ENCODE assay signal across 16 cellular contexts in genomic region chr10:76251773-76252617, GRCh38.
DNase-seq lines count a peak whose midpoint lies in the region; FAIRE-seq and TF ChIP-seq lines count a peak whose summit lies in the region.
"Had no signal": no experiment of that assay in that cellular context is flagged by ENCODE, and none has a peak within 500 bp of the region (broad histone marks: within the 10 kb centered on the region; RNA-seq: fewer than 3 reads in every experiment).

No MANE protein-coding gene starts in this region.

- BruUV-seq in endothelial cell of umbilical vein (replicated peaks; lab: Mats Ljungman, UMichigan), result no TSS peak

- no peaks in the 10 kb centered on the region for H3K4me1 Mint-ChIP-seq in CD8-positive, alpha-beta memory T cell

- no peak overlapping the region for H3K4me2 ChIP-seq in endothelial cell of umbilical vein (ENCODE audit: insufficient read depth, low read length)

- peaks cover 0 to 4% (median 0%) of the 10 kb centered on the region in 5 donors for H3K9me3 Mint-ChIP-seq in CD8-positive, alpha-beta memory T cell

- H3K9me3 ChIP-seq in endothelial cell of umbilical vein (replicated peaks; ENCODE audit: control insufficient read depth, insufficient read depth, low read length) (no peaks in the 10 kb centered on the region), mesodermal cell (ENCODE audit: control insufficient read depth, low read length) (no peaks in the 10 kb centered on the region)
- no peaks in the 10 kb centered on the region for H3K9me3 ChIP-seq in CD8-positive, alpha-beta memory T cell (ENCODE audit: low read length)
- H3K9me3 ChIP-seq: heart left ventricle had no signal

- no peaks in the 10 kb centered on the region for H3K9me1 ChIP-seq in endothelial cell of umbilical vein (replicated peaks; ENCODE audit: control insufficient read depth, extremely low read depth, insufficient read depth, low read length)

- intact Hi-C loops in endothelial cell of umbilical vein (cut with micrococcal nuclease), result no loop called here

- no peak overlapping the region for H3K4me3 ChIP-seq in endothelial cell of umbilical vein (replicated peaks in 1 of 3; ENCODE audit: insufficient read depth in 1 of 3, low read depth in 1 of 3, low read length in 3 of 3)
- H3K4me3 ChIP-seq in mesodermal cell (ENCODE audit: extremely low read depth, insufficient read depth, low read length, poor library complexity, severe bottlenecking), result no peak overlapping the region
- H3K4me3 ChIP-seq in CD8-positive, alpha-beta memory T cell (ENCODE audit: low read length), result no peak overlapping the region
- H3K4me3 ChIP-seq: heart left ventricle had no signal

- DNase-seq in NCI-H446 treated with DMSO at 0.1 percent for 48 hours (lab: John Stamatoyannopoulos, UW), result peak; percentile 31
- DNase-seq in NCI-H446 (lab: John Stamatoyannopoulos, UW), result no peak
- DNase-seq in endothelial cell of umbilical vein (ENCODE audit: low read depth, low spot score), result peak; percentile 60
- DNase-seq in ureter (ENCODE audit: low spot score), result peak; percentile 85
- DNase-seq in DMS79 treated with DMSO at 0.1 percent for 48 hours (lab: John Stamatoyannopoulos, UW), result no peak
- DNase-seq in H4 (ENCODE audit: low spot score), result no peak
- DNase-seq in CD8-positive, alpha-beta memory T cell, result no peak
- DNase-seq: 8988T; activated CD8-positive, alpha-beta T cell treated with anti-CD3 and anti-CD28 coated beads, Interleukin-2, amount 10 ng/mL, durations not matched to agents 7 days and 5 days; cortex of kidney; MM.1S; NCI-H345 had no signal

- H3K27ac Mint-ChIP-seq in CD8-positive, alpha-beta memory T cell, result no peak overlapping the region
- H3K27ac Mint-ChIP-seq: activated CD8-positive, alpha-beta T cell treated with anti-CD3 and anti-CD28 coated beads, Interleukin-2, amount 10 ng/mL, durations not matched to agents 7 days and 5 days; activated naive CD4-positive, alpha-beta T cell treated with anti-CD3 and anti-CD28 coated beads, Interleukin-2, amount 50 U/mL, for 72 hours had no signal

- no peak overlapping the region for H3K4me3 Mint-ChIP-seq in CD8-positive, alpha-beta memory T cell
- H3K4me3 Mint-ChIP-seq: activated CD8-positive, alpha-beta T cell treated with anti-CD3 and anti-CD28 coated beads, Interleukin-2, amount 10 ng/mL, durations not matched to agents 7 days and 5 days had no signal

- CTCF ChIA-PET in endothelial cell of umbilical vein (lab: Charles Lee), result no interaction called here
- CTCF ChIA-PET in CD8-positive, alpha-beta memory T cell (lab: Charles Lee), result no interaction called here

- H3K9ac ChIP-seq in endothelial cell of umbilical vein (replicated peaks; ENCODE audit: extremely low read depth, insufficient read depth, low read length), result no peak overlapping the region

- POLR2A ChIA-PET in endothelial cell of umbilical vein (lab: Charles Lee), result no interaction called here
- POLR2A ChIA-PET in CD8-positive, alpha-beta memory T cell (lab: Charles Lee), result no interaction called here

- H3K4me1 ChIP-seq in endothelial cell of umbilical vein (ENCODE audit: control insufficient read depth, extremely low read depth, insufficient read depth, low read length), result no peaks in the 10 kb centered on the region
- H3K4me1 ChIP-seq in mesodermal cell (ENCODE audit: control insufficient read depth, insufficient read depth, low read length, poor library complexity, severe bottlenecking), result no peaks in the 10 kb centered on the region
- no peaks in the 10 kb centered on the region for H3K4me1 ChIP-seq in CD8-positive, alpha-beta memory T cell (ENCODE audit: insufficient read depth, low read length)

- no peaks in the 10 kb centered on the region for H4K20me1 ChIP-seq in endothelial cell of umbilical vein (replicated peaks; ENCODE audit: control insufficient read depth, extremely low read depth, insufficient read depth, low read length)

- no peaks in the 10 kb centered on the region for H3K27me3 ChIP-seq in endothelial cell of umbilical vein (ENCODE audit: control insufficient read depth in 2 of 2, insufficient read depth in 2 of 2, low read length in 2 of 2)
- H3K27me3 ChIP-seq in CD8-positive, alpha-beta memory T cell (ENCODE audit: insufficient read depth, low read length, poor library complexity, severe bottlenecking), result no peaks in the 10 kb centered on the region
- H3K27me3 ChIP-seq: heart left ventricle had no signal

- dilution Hi-C loops in endothelial cell of umbilical vein (cut with MboI; ENCODE audit: extremely low pct_ligation_motif_present, low sequenced_read_pairs), result no loop called here

- no peak for TF ChIP-seq POLR2A in endothelial cell of umbilical vein (IDR thresholded peaks at IDR 0.05; ENCODE audit: low read depth, low read length)

- H3K27me3 Mint-ChIP-seq in CD8-positive, alpha-beta memory T cell, result peaks cover 0 to 2% of the 10 kb centered on the region in 2 donors

- H3K27ac ChIP-seq in endothelial cell of umbilical vein (ENCODE audit: insufficient read depth, low read depth, low read length) (no peak overlapping the region), mesodermal cell (ENCODE audit: low read depth, low read length, severe bottlenecking) (peak overlapping the region; percentile 80)
- no peak overlapping the region for H3K27ac ChIP-seq in CD8-positive, alpha-beta memory T cell (ENCODE audit: low read depth, low read length)

- no peak overlapping the region for H2AFZ ChIP-seq in endothelial cell of umbilical vein (ENCODE audit: low read depth, low read length)

- no peak for FAIRE-seq in endothelial cell of umbilical vein (lab: Jason Lieb, UNC)
- FAIRE-seq: RCC 7860 had no signal

- 89 to 92% methylated on average over 6 to 8 of the region's 12 CpGs for WGBS in mesodermal cell (ENCODE audit: insufficient coverage in 2 of 2), 2 experiments

- H3K36me3 ChIP-seq in endothelial cell of umbilical vein (ENCODE audit: control insufficient read depth in 2 of 2, extremely low read depth in 1 of 2, insufficient read depth in 2 of 2, low read length in 2 of 2), result no peaks in the 10 kb centered on the region
- H3K36me3 ChIP-seq in mesodermal cell (ENCODE audit: control insufficient read depth, insufficient read depth, low read length), result no peaks in the 10 kb centered on the region
- no peaks in the 10 kb centered on the region for H3K36me3 ChIP-seq in CD8-positive, alpha-beta memory T cell (ENCODE audit: insufficient read depth, low read length)
- H3K36me3 ChIP-seq: heart left ventricle had no signal

- no peaks in the 10 kb centered on the region for H3K79me2 ChIP-seq in endothelial cell of umbilical vein (ENCODE audit: control insufficient read depth, insufficient read depth, low read length)

- no peaks in the 10 kb centered on the region for H3K36me3 Mint-ChIP-seq in CD8-positive, alpha-beta memory T cell
- H3K36me3 Mint-ChIP-seq: activated naive CD4-positive, alpha-beta T cell treated with anti-CD3 and anti-CD28 coated beads, Interleukin-2, amount 50 U/mL, for 72 hours had no signal

- no peak for TF ChIP-seq CTCF in endothelial cell of umbilical vein (IDR thresholded peaks at IDR 0.05; ENCODE audit: extremely low read depth in 1 of 2, insufficient read depth in 1 of 2, low read depth in 1 of 2, low read length in 2 of 2)

TF ChIP-seq in endothelial cell of umbilical vein, 7 proteins besides CTCF, POLR2A, EP300 and RAD21:
- TF ChIP-seq FOS (IDR thresholded peaks at IDR 0.05; ENCODE audit: borderline replicate concordance, insufficient read depth, low read length) (no peak), EZH2 (IDR thresholded peaks at IDR 0.05; ENCODE audit: borderline replicate concordance, low read depth, low read length, severe bottlenecking) (no peak), GATA2 (IDR thresholded peaks at IDR 0.05; ENCODE audit: insufficient read depth, insufficient read length, low read depth, low read length) (no peak), MAX (IDR thresholded peaks at IDR 0.05; ENCODE audit: insufficient read depth, insufficient read length) (no peak), MYC (IDR thresholded peaks at IDR 0.05; ENCODE audit: low read depth, low read length) (no peak), JUN (IDR thresholded peaks at IDR 0.05; ENCODE audit: borderline replicate concordance, insufficient read depth, insufficient read length, low read depth) (no peak), POLR2AphosphoS5 (IDR thresholded peaks at IDR 0.05; ENCODE audit: insufficient read depth, low read depth, low read length) (no peak)

Comparison
In these comparisons a context has a peak if more than half of its experiments do, and no peak if none do; other contexts are left out.
1. DNase-seq: peak in NCI-H446 treated with DMSO at 0.1 percent for 48 hours (single experiment), endothelial cell of umbilical vein (single experiment) and ureter (single experiment); none in NCI-H446 (0 of 2), DMS79 treated with DMSO at 0.1 percent for 48 hours (single experiment), H4 (single experiment) and CD8-positive, alpha-beta memory T cell (0 of 5).